9 cellular contexts compared by ENCODE assay signal in the genomic region with DNA sequence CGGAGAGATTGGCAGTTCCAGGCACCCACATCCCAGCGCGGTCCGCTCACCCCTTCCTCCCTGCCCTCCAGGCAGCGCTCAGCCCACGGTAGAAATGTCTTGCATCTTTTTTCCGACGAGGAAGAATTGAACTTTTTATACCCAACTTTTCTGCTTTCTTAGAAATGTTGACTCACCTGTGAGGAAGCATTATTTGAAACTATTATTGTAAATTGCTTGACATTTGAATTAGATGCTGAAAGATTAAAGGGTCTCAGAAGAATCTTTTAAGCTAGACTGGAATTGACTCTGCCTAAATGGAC. TPM values are rescaled to one million over a fixed set of nuclear protein-coding genes. Genes with fewer than 3 reads are reported as not detected.
DNase-seq lines count a peak whose midpoint lies in the region; ATAC-seq, FAIRE-seq and TF ChIP-seq lines count a peak whose summit lies in the region.
"Had no signal": no experiment of that assay in that cellular context is flagged by ENCODE, and none has a peak within 500 bp of the region (broad histone marks: within the 10 kb centered on the region; RNA-seq: fewer than 3 reads in every experiment).

No MANE protein-coding gene starts in this region.

- TF ChIP-seq RAD21 in A549 (conservative IDR thresholded peaks at IDR 0.05 in 1 of 2, IDR thresholded peaks at IDR 0.05 in 1 of 2), result peak in 1 of 2 experiments; percentile 15; a peak in 1 of 5 replicates

- H3K27ac ChIP-seq in A549 (peak overlapping the region; percentile 88 to 96), HUES48 (ENCODE audit: low read depth, low read length) (no peak overlapping the region)

- no peak for TF ChIP-seq POLR2A in A549 (IDR thresholded peaks at IDR 0.05; ENCODE audit: low read length)

- H3K9ac ChIP-seq in HUES48 (ENCODE audit: low read depth, low read length), result no peak overlapping the region
- peak overlapping the region; percentile 72 for H3K9ac ChIP-seq in mucosa of stomach (ENCODE audit: low read length)

- H3K4me3 ChIP-seq in A549, result peak overlapping the region; percentile 75
- H3K4me3 ChIP-seq in HUES48 (ENCODE audit: low read depth, low read length), result peak overlapping the region; percentile 69
- peak overlapping the region; percentile 66 for H3K4me3 ChIP-seq in cardiac fibroblast (replicated peaks in 1 of 2; ENCODE audit: low read depth in 2 of 2, low read length in 2 of 2)
- H3K4me3 ChIP-seq in mucosa of stomach (ENCODE audit: low read length), result peak overlapping the region; percentile 32

- ATAC-seq in A549 (no peak), GM18519 (IDR thresholded peaks at IDR 0.05; ENCODE audit: low FRiP score, unreplicated experiment) (no peak), HG02885 (IDR thresholded peaks at IDR 0.05; ENCODE audit: poor library complexity, unreplicated experiment) (no peak)

- FAIRE-seq in A549 (lab: Jason Lieb, UNC), result no peak
- FAIRE-seq: GM12891 had no signal

- no peak for TF ChIP-seq EP300 in A549 (IDR thresholded peaks at IDR 0.05)

- WGBS in A549 (ENCODE audit: missing lambda C conversion rate), result 1% methylated on average over 8 of the region's 8 CpGs

- peaks cover 16% of the 10 kb centered on the region; the same call in 2 of the 3 replicates for H3K4me1 ChIP-seq in A549
- H3K4me1 ChIP-seq in HUES48 (ENCODE audit: control insufficient read depth, insufficient read depth, low read length), result peaks cover 31% of the 10 kb centered on the region
- peaks cover 14% of the 10 kb centered on the region for H3K4me1 ChIP-seq in mucosa of stomach (ENCODE audit: control insufficient read depth, insufficient read depth, low read length)

- TF ChIP-seq CTCF in A549 (IDR thresholded peaks at IDR 0.05), result no peak
- no peak for TF ChIP-seq CTCF in cardiac fibroblast (IDR thresholded peaks at IDR 0.05; ENCODE audit: low read depth, low read length)

- no peaks in the 10 kb centered on the region for H3K9me3 ChIP-seq in A549
- H3K9me3 ChIP-seq in HUES48 (ENCODE audit: control insufficient read depth, insufficient read depth, low read length), result no peaks in the 10 kb centered on the region
- no peaks in the 10 kb centered on the region for H3K9me3 ChIP-seq in mucosa of stomach (ENCODE audit: control insufficient read depth, low read length)

- POLR2A ChIA-PET in A549 (lab: Yijun Ruan, JAX), result interaction anchor here (1.3 kb wide), 1 partner anchor 238 kb away, joined by 10 read pairs; no protein-coding TSS in a partner anchor

- DNase-seq in A549 (ENCODE audit: low read depth in 1 of 2, low spot score in 1 of 2) (no peak), cardiac fibroblast (ENCODE audit: low read depth in 2 of 2) (no peak), T1000 (lab: John Stamatoyannopoulos, UW) (no peak)
- no peak for DNase-seq in activated effector memory CD4-positive, alpha-beta T cell treated with anti-CD3 and anti-CD28 coated beads, Interleukin-2, amount 50 U/mL, for 16 hours

- peak overlapping the region; percentile 67 for H3K4me2 ChIP-seq in A549

- CTCF ChIA-PET in A549 (lab: Yijun Ruan, JAX), result interaction anchor here (0.7 to 1.3 kb wide), 11 partner anchors 10 to 686 kb away, joined by 3 to 7 read pairs (median 3); no protein-coding TSS in a partner anchor

- peaks cover 35% of the 10 kb centered on the region for H3K27me3 ChIP-seq in HUES48 (ENCODE audit: control insufficient read depth, insufficient read depth, low read length)
- peaks cover 7% of the 10 kb centered on the region for H3K27me3 ChIP-seq in mucosa of stomach (ENCODE audit: control insufficient read depth, insufficient read depth, low read length)

- H3K36me3 ChIP-seq in HUES48 (ENCODE audit: control insufficient read depth, insufficient read depth, low read length) (no peaks in the 10 kb centered on the region), mucosa of stomach (ENCODE audit: control insufficient read depth, insufficient read depth, low read length) (no peaks in the 10 kb centered on the region)

TF ChIP-seq in A549, 52 proteins besides CTCF, POLR2A, EP300 and RAD21:
- TF ChIP-seq HDAC2 (IDR thresholded peaks at IDR 0.05), result no peak
- TF ChIP-seq, protein P1, sequence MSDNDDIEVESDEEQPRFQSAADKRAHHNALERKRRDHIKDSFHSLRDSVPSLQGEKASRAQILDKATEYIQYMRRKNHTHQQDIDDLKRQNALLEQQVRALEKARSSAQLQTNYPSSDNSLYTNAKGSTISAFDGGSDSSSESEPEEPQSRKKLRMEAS (IDR thresholded peaks at IDR 0.05), result no peak

RNA-seq across cellular contexts. Expression of a gene that starts 0.9 kb away (rescaled TPM):
- polyA plus RNA-seq in A549 (2011; rRNA removed) (16.4 and 16.9 TPM in 2 replicates), A549 (2017; fragmentation: RNase III; extraction: RNeasy Plus Mini Kit Qiagen cat#74134 plus additional on column Dnase treatment) (6.0 to 6.7 TPM (median 6.6 TPM) in 3 replicates)
- 8.3 and 10.2 TPM in 2 replicates for polyA plus RNA-seq in A549 (2012; cell fraction: cytosol; rRNA removed)
- polyA plus RNA-seq in A549 (2012; cell fraction: nucleus; rRNA removed), result 13.5 and 15.6 TPM in 2 replicates
- polyA minus RNA-seq in A549 (2011; rRNA and poly(A)+ RNA removed), result 31.1 and 34.0 TPM in 2 replicates
